In the genomic region with DNA sequence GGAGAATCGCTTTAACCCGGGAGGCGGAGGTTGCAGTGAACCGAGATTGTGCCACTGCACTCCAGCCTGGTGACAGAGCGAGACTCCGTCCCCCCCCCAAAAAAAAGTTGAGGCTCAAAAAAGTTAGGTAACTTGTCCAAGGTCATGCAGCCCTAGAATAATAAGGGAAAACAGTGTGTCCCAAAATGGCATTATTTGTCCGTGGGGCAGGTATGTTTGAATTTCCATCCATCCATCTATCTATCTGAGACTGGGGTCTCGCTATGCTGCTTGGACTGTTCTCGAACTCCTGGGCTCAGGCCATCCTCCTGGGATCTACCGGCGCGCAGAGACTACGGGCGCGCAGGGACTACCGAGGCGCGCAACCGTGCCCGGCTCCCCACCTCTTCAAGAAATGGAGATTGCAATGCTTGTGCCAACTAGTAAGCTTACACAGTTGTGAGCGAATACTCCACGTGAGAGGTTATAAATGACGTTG, we compare ENCODE assay signal across 8 cellular contexts. TPM values are rescaled to one million over a fixed set of nuclear protein-coding genes. Genes with fewer than 3 reads are reported as not detected.
DNase-seq lines count a peak whose midpoint lies in the region; ATAC-seq, FAIRE-seq and TF ChIP-seq lines count a peak whose summit lies in the region.

No MANE protein-coding gene starts in this region.

- no peak for FAIRE-seq in D721Med (lab: Jason Lieb, UNC)

- H3K36me3 Mint-ChIP-seq in natural killer cell treated with Interleukin-12 subunit alpha and Interleukin-12 subunit beta and Interleukin-15 and Interleukin-18, amount 100 ng/mL, for 72 hours, result no peaks in the 10 kb centered on the region

- TF ChIP-seq CTCF in BJ (IDR thresholded peaks at IDR 0.05; ENCODE audit: insufficient read depth, low read depth, low read length) (no peak), coronary artery (IDR thresholded peaks at IDR 0.05) (no peak), D721Med (IDR thresholded peaks at IDR 0.05; ENCODE audit: insufficient read depth, missing control alignments) (no peak)

- DNase-seq in BJ (ENCODE audit: low read depth), result no peak
- DNase-seq in coronary artery (ENCODE audit: low spot score), result no peak
- DNase-seq in natural killer cell treated with Interleukin-12 subunit alpha and Interleukin-12 subunit beta and Interleukin-15 and Interleukin-18, amount 100 ng/mL, for 72 hours (ENCODE audit: low spot score), result no peak
- no peak for DNase-seq in SKM-1 (lab: John Stamatoyannopoulos, UW; ENCODE audit: unreplicated experiment)
- DNase-seq in GDM1 (lab: John Stamatoyannopoulos, UW), result no peak
- DNase-seq in D721Med (ENCODE audit: insufficient read length, low spot score), result no peak

- H3K9me3 ChIP-seq in KOPT-K1 (ENCODE audit: insufficient read depth, low read length, poor library complexity, severe bottlenecking), result no peaks in the 10 kb centered on the region

- peaks cover 1% of the 10 kb centered on the region; the same call in 1 of the 2 replicates for H3K27me3 ChIP-seq in BJ (ENCODE audit: control insufficient read depth, insufficient read depth, low read length)

- CTCF ChIA-PET in BJ (lab: Yijun Ruan, JAX), result interaction anchor here (0.8 to 1.1 kb wide), 3 partner anchors 38 to 80 kb away, joined by 3 read pairs; no protein-coding TSS in a partner anchor

- ATAC-seq in natural killer cell treated with Interleukin-12 subunit alpha and Interleukin-12 subunit beta and Interleukin-15 and Interleukin-18, amount 100 ng/mL, for 72 hours, result no peak
- no peak for ATAC-seq in HG03108 (IDR thresholded peaks at IDR 0.05; ENCODE audit: unreplicated experiment)

- H3K36me3 ChIP-seq in BJ (ENCODE audit: control insufficient read depth, insufficient read depth, low read length) (peaks cover under 1% of the 10 kb centered on the region; the same call in 1 of the 2 replicates), KOPT-K1 (ENCODE audit: insufficient read depth, low read length) (peaks cover 9% of the 10 kb centered on the region; the same call in 1 of the 2 replicates)

- H3K4me3 ChIP-seq in BJ (ENCODE audit: low read depth, low read length) (peak overlapping the region; percentile 55), coronary artery (peak overlapping the region; percentile 99)

- peaks cover 16 to 17% of the 10 kb centered on the region in 2 donors for H3K4me1 Mint-ChIP-seq in natural killer cell treated with Interleukin-12 subunit alpha and Interleukin-12 subunit beta and Interleukin-15 and Interleukin-18, amount 100 ng/mL, for 72 hours (ENCODE audit: low read depth in 2 of 2)

- no peaks in the 10 kb centered on the region for H3K27me3 Mint-ChIP-seq in natural killer cell treated with Interleukin-12 subunit alpha and Interleukin-12 subunit beta and Interleukin-15 and Interleukin-18, amount 100 ng/mL, for 72 hours

- H3K27ac ChIP-seq in KOPT-K1 (ENCODE audit: low read depth, low read length, poor library complexity, severe bottlenecking) (peak overlapping the region; percentile 82), coronary artery (peak overlapping the region; percentile 56 to 96)

- POLR2A ChIA-PET in BJ (lab: Charles Lee), result no interaction called here

- peak overlapping the region; percentile 96 for H3K4me3 Mint-ChIP-seq in natural killer cell treated with Interleukin-12 subunit alpha and Interleukin-12 subunit beta and Interleukin-15 and Interleukin-18, amount 100 ng/mL, for 72 hours

- peak overlapping the region; percentile 89 to 93 for H3K27ac Mint-ChIP-seq in natural killer cell treated with Interleukin-12 subunit alpha and Interleukin-12 subunit beta and Interleukin-15 and Interleukin-18, amount 100 ng/mL, for 72 hours

- no peaks in the 10 kb centered on the region for H3K9me3 Mint-ChIP-seq in natural killer cell treated with Interleukin-12 subunit alpha and Interleukin-12 subunit beta and Interleukin-15 and Interleukin-18, amount 100 ng/mL, for 72 hours

RNA-seq across cellular contexts. Expression of gene ABCC10, which starts 0.4 kb away (rescaled TPM):
- polyA plus RNA-seq in BJ (2011; rRNA removed), result 10.6 and 27.8 TPM in 2 replicates
- polyA minus RNA-seq in BJ (2011; rRNA and poly(A)+ RNA removed), result 13.5 and 16.6 TPM in 2 replicates
- 10 to 100 TPM; 41.8 to 82.9 TPM for total RNA-seq in natural killer cell treated with Interleukin-12 subunit alpha and Interleukin-12 subunit beta and Interleukin-15 and Interleukin-18, amount 100 ng/mL, for 72 hours

RNA-seq across cellular contexts. Expression of gene DLK2, which starts 28.4 kb away (rescaled TPM):
- 2.1 and 4.8 TPM in 2 replicates for polyA plus RNA-seq in BJ (2011; rRNA removed)
- polyA minus RNA-seq in BJ (2011; rRNA and poly(A)+ RNA removed), result 1.5 and 1.9 TPM in 2 replicates
- total RNA-seq in natural killer cell treated with Interleukin-12 subunit alpha and Interleukin-12 subunit beta and Interleukin-15 and Interleukin-18, amount 100 ng/mL, for 72 hours, result under 1 TPM in 1 of 2 donors, not detected in 1; 0.14 TPM

RNA-seq across cellular contexts. Expression of gene TJAP1, which starts 50.4 kb away (rescaled TPM):
- 17.5 and 29.0 TPM in 2 replicates for polyA plus RNA-seq in BJ (2011; rRNA removed)
- polyA minus RNA-seq in BJ (2011; rRNA and poly(A)+ RNA removed), result 10.3 and 10.4 TPM in 2 replicates
- 10 to 100 TPM; 44.6 to 80.4 TPM for total RNA-seq in natural killer cell treated with Interleukin-12 subunit alpha and Interleukin-12 subunit beta and Interleukin-15 and Interleukin-18, amount 100 ng/mL, for 72 hours

RNA-seq across cellular contexts. Expression of gene ZNF318, which starts 57.5 kb away (rescaled TPM):
- 10.3 and 11.5 TPM in 2 replicates for polyA plus RNA-seq in BJ (2011; rRNA removed)
- polyA minus RNA-seq in BJ (2011; rRNA and poly(A)+ RNA removed), result 16.9 and 17.6 TPM in 2 replicates
- 10 to 100 TPM in 1 of 2 donors, 1 to 10 TPM in 1; 6.4 to 11.3 TPM for total RNA-seq in natural killer cell treated with Interleukin-12 subunit alpha and Interleukin-12 subunit beta and Interleukin-15 and Interleukin-18, amount 100 ng/mL, for 72 hours
